In the genomic region with DNA sequence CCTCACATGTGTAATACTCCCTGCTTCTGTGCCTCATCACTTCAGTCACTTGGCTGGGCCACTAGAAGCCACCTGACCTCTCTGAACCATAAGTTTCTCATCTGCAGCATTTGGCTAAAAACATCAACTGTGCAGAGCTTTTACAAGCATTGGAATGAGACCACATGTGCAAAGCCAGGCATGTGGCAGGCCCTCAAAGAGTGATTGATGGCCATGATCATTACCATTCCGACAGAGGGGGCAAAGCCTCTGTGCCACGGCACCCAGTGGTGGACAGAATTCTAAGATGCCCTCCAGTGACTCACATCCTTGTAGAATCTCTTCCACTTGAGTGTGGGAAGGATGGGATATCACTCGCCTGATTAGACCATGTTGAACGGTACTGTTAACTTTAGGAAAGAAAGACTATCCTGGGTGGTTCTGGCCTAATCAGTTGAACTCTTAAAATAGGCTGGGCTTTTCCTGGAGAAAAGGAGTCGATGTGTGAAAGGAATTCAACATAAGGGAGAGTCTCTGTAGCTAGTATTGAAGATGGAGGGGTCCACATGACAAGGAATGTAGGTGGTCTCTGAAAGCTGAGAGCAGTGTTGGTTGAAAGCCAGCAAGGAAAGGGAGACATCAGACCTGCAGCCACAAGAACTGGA, we compare ENCODE assay signal across 28 cellular contexts. TPM values are rescaled to one million over a fixed set of nuclear protein-coding genes. Genes with fewer than 3 reads are reported as not detected.
DNase-seq lines count a peak whose midpoint lies in the region; ATAC-seq and TF ChIP-seq lines count a peak whose summit lies in the region.
"Had no signal": no experiment of that assay in that cellular context is flagged by ENCODE, and none has a peak within 500 bp of the region (broad histone marks: within the 10 kb centered on the region; RNA-seq: fewer than 3 reads in every experiment).

No MANE protein-coding gene starts in this region.

- peaks cover 4% of the 10 kb centered on the region for H3K4me1 Mint-ChIP-seq in activated T-cell treated with anti-CD3 and anti-CD28 coated beads, Interleukin-2, amount 50 U/mL, for 24 hours (ENCODE audit: low read depth)
- H3K4me1 Mint-ChIP-seq: activated CD8-positive, alpha-beta memory T cell treated with anti-CD3 and anti-CD28 coated beads, Interleukin-2, amount 10 ng/mL, durations not matched to agents 7 days and 5 days; stimulated activated memory B cell treated with anti-CD40 and anti-IgM and Interleukin-4, amounts not matched to agents 10 μg/mL and 1 μg/mL and 100 μg/mL, for 72 hours had no signal

- no peaks in the 10 kb centered on the region for H3K9me3 Mint-ChIP-seq in activated T-cell treated with anti-CD3 and anti-CD28 coated beads, Interleukin-2, amount 50 U/mL, for 24 hours
- H3K9me3 Mint-ChIP-seq: activated naive CD4-positive, alpha-beta T cell treated with anti-CD3 and anti-CD28 coated beads, Interleukin-2, amount 50 U/mL, for 24 hours; stimulated activated memory B cell treated with anti-CD40 and anti-IgM and Interleukin-4, amounts not matched to agents 10 μg/mL and 1 μg/mL and 100 μg/mL, for 72 hours had no signal

- H3K27me3 Mint-ChIP-seq in activated T-cell treated with anti-CD3 and anti-CD28 coated beads, Interleukin-2, amount 50 U/mL, for 24 hours = peaks cover 2% of the 10 kb centered on the region
- H3K27me3 Mint-ChIP-seq: activated naive CD4-positive, alpha-beta T cell treated with anti-CD3 and anti-CD28 coated beads, Interleukin-2, amount 50 U/mL, for 24 hours; brain had no signal

- TF ChIP-seq CTCF in HEK293 (tag by site-specific recombination; IDR thresholded peaks at IDR 0.05) (no peak), RWPE1 (conservative IDR thresholded peaks at IDR 0.05; ENCODE audit: low read depth) (no peak), foreskin keratinocyte (conservative IDR thresholded peaks at IDR 0.05) (no peak)

- no peaks in the 10 kb centered on the region for H3K27me3 ChIP-seq in foreskin keratinocyte
- no peaks in the 10 kb centered on the region for H3K27me3 ChIP-seq in H7 (ENCODE audit: control insufficient read depth, insufficient read depth, low read length)
- H3K27me3 ChIP-seq: BLaER1 had no signal

- no peaks in the 10 kb centered on the region for H3K36me3 Mint-ChIP-seq in activated T-cell treated with anti-CD3 and anti-CD28 coated beads, Interleukin-2, amount 50 U/mL, for 24 hours (ENCODE audit: low read depth)
- H3K36me3 Mint-ChIP-seq: activated CD8-positive, alpha-beta memory T cell treated with anti-CD3 and anti-CD28 coated beads, Interleukin-2, amount 10 ng/mL, durations not matched to agents 7 days and 5 days; activated naive CD4-positive, alpha-beta T cell treated with anti-CD3 and anti-CD28 coated beads, Interleukin-2, amount 50 U/mL, for 24 hours; brain; stimulated activated memory B cell treated with anti-CD40 and anti-IgM and Interleukin-4, amounts not matched to agents 10 μg/mL and 1 μg/mL and 100 μg/mL, for 72 hours had no signal

- no peaks in the 10 kb centered on the region for H3K4me1 ChIP-seq in HEK293 (ENCODE audit: control insufficient read depth, insufficient read depth, low read length)
- H3K4me1 ChIP-seq in foreskin keratinocyte = peaks cover 40% of the 10 kb centered on the region

- peak; percentile 94 for DNase-seq in A172 (ENCODE audit: low spot score)
- DNase-seq in RWPE1 (ENCODE audit: low spot score) = no peak
- no peak for DNase-seq in foreskin keratinocyte
- DNase-seq in activated CD4-positive, alpha-beta T cell treated with anti-CD3 and anti-CD28 coated beads, Interleukin-2, amount 50 U/mL, for 48 hours = no peak
- DNase-seq in activated T-cell treated with anti-CD3 and anti-CD28 coated beads, Interleukin-2, amount 50 U/mL, for 24 hours = no peak
- DNase-seq in H7 = no peak
- DNase-seq in amniotic stem cell (lab: John Stamatoyannopoulos, UW) = no peak
- DNase-seq: 8988T; activated CD4-positive, alpha-beta T cell treated with anti-CD3 and anti-CD28 coated beads for 4 hours; activated CD8-positive, alpha-beta memory T cell treated with anti-CD3 and anti-CD28 coated beads, Interleukin-2, amount 10 ng/mL, durations not matched to agents 7 days and 5 days; effector memory CD4-positive, alpha-beta T cell; kidney; lower lobe of right lung; NCI-H1048; NCI-H2029 treated with DMSO at 0.1 percent for 48 hours; NCI-H345; NCI-H82; psoas muscle; SIG-M5; stimulated activated CD4-positive, alpha-beta T cell treated with anti-CD3 and anti-CD28 coated beads, Interleukin-2, amount 100 ng/mL, for 24 hours; T-helper 1 cell had no signal

- POLR2A ChIA-PET in HEK293 (lab: Yijun Ruan, JAX) = no interaction called here
- POLR2A ChIA-PET in RWPE1 (lab: Yijun Ruan, JAX; ENCODE audit: low non-redundant PET) = no interaction called here

- no peak for ATAC-seq in foreskin keratinocyte
- ATAC-seq: activated CD8-positive, alpha-beta memory T cell treated with anti-CD3 and anti-CD28 coated beads, Interleukin-2, amount 10 ng/mL, durations not matched to agents 7 days and 5 days; lower lobe of right lung; psoas muscle; stimulated activated memory B cell treated with anti-CD40 and anti-IgM and Interleukin-4, amounts not matched to agents 10 μg/mL and 1 μg/mL and 100 μg/mL, for 72 hours had no signal

- no peak overlapping the region for H3K4me3 Mint-ChIP-seq in activated T-cell treated with anti-CD3 and anti-CD28 coated beads, Interleukin-2, amount 50 U/mL, for 24 hours
- H3K4me3 Mint-ChIP-seq: activated CD8-positive, alpha-beta memory T cell treated with anti-CD3 and anti-CD28 coated beads, Interleukin-2, amount 10 ng/mL, durations not matched to agents 7 days and 5 days; activated naive CD4-positive, alpha-beta T cell treated with anti-CD3 and anti-CD28 coated beads, Interleukin-2, amount 50 U/mL, for 24 hours; brain; stimulated activated memory B cell treated with anti-CD40 and anti-IgM and Interleukin-4, amounts not matched to agents 10 μg/mL and 1 μg/mL and 100 μg/mL, for 72 hours had no signal

- H3K4me3 ChIP-seq in HEK293 (ENCODE audit: low read depth, low read length) (no peak overlapping the region), H7 (ENCODE audit: insufficient read depth, low read depth, low read length) (no peak overlapping the region)
- H3K4me3 ChIP-seq: BLaER1, lower lobe of right lung, psoas muscle, thoracic aorta had no signal

- CTCF ChIA-PET in HEK293 (lab: Yijun Ruan, JAX) = interaction anchor here (0.6 kb wide), 1 partner anchor 40 kb away, joined by 3 read pairs; no protein-coding TSS in a partner anchor
- CTCF ChIA-PET in RWPE1 (lab: Yijun Ruan, JAX) = no interaction called here

- no peak overlapping the region for H3K27ac Mint-ChIP-seq in activated T-cell treated with anti-CD3 and anti-CD28 coated beads, Interleukin-2, amount 50 U/mL, for 24 hours
- H3K27ac Mint-ChIP-seq: activated CD8-positive, alpha-beta memory T cell treated with anti-CD3 and anti-CD28 coated beads, Interleukin-2, amount 10 ng/mL, durations not matched to agents 7 days and 5 days; activated naive CD4-positive, alpha-beta T cell treated with anti-CD3 and anti-CD28 coated beads, Interleukin-2, amount 50 U/mL, for 24 hours; stimulated activated memory B cell treated with anti-CD40 and anti-IgM and Interleukin-4, amounts not matched to agents 10 μg/mL and 1 μg/mL and 100 μg/mL, for 72 hours had no signal

- H3K36me3 ChIP-seq in HEK293 (ENCODE audit: control insufficient read depth in 2 of 2, insufficient read depth in 1 of 2, low read length in 2 of 2) = no peaks in the 10 kb centered on the region
- no peaks in the 10 kb centered on the region for H3K36me3 ChIP-seq in H7 (replicated peaks; ENCODE audit: control insufficient read depth, insufficient read depth, low read length)
- H3K36me3 ChIP-seq: BLaER1, lower lobe of right lung, thoracic aorta had no signal

- no peaks in the 10 kb centered on the region for H3K9me3 ChIP-seq in HEK293 (ENCODE audit: control insufficient read depth, insufficient read depth, low read depth, low read length)
- H3K9me3 ChIP-seq: BLaER1, lower lobe of right lung, psoas muscle, thoracic aorta had no signal

- no peak overlapping the region for H3K27ac ChIP-seq in HEK293 (ENCODE audit: extremely low read depth, low read depth, low read length)
- H3K27ac ChIP-seq in RWPE1 = peak overlapping the region; percentile 67; the same call in 1 of the 2 replicates
- peak overlapping the region; percentile 30 for H3K27ac ChIP-seq in foreskin keratinocyte
- H3K27ac ChIP-seq: BLaER1, KMS-11, lower lobe of right lung, psoas muscle, thoracic aorta had no signal

TF ChIP-seq in HEK293, 187 proteins besides CTCF, POLR2A, EP300 and RAD21 (continues in another document):
- TF ChIP-seq YY2 (tag by site-specific recombination; IDR thresholded peaks at IDR 0.05) (no peak), ZNF146 (tag by site-specific recombination; IDR thresholded peaks at IDR 0.05) (no peak), PRDM6 (tag by site-specific recombination; IDR thresholded peaks at IDR 0.05) (no peak), ZNF560 (tag by site-specific recombination; IDR thresholded peaks at IDR 0.05; ENCODE audit: borderline replicate concordance) (no peak), SP2 (tag by site-specific recombination; IDR thresholded peaks at IDR 0.05) (no peak), ZNF10 (tag by site-specific recombination; IDR thresholded peaks at IDR 0.05) (peak; percentile 70; the same call in 1 of the 2 replicates)

RNA-seq across cellular contexts. Expression of gene CDCP1, which starts 13.5 kb away (rescaled TPM):
- total RNA-seq in A172 (2014; rRNA removed; shearing (Covaris generic)) = 0.29 and 0.78 TPM in 2 replicates
- total RNA-seq in foreskin keratinocyte = 147 and 163 TPM in 2 replicates
- 61.3 and 62.2 TPM in 2 replicates for polyA plus RNA-seq in foreskin keratinocyte
- 1.5 and 2.2 TPM in 2 replicates for total RNA-seq in H7 (2014; rRNA removed; shearing (Covaris generic))

Comparison
In these comparisons a context has a peak if more than half of its experiments do, and no peak if none do; other contexts are left out.
1. RNA of gene CDCP1, which starts 13.5 kb away (total RNA-seq): 147 to 163 TPM in foreskin keratinocyte; 1.5 to 2.2 TPM in H7 and 0.29 to 0.78 TPM in A172; every median in the first group is over 10 times any median in the second.